ENCODE assay signal across 20 cellular contexts in genomic region chr16:78744099-78744498, GRCh38.
DNase-seq lines count a peak whose midpoint lies in the region; ATAC-seq and TF ChIP-seq lines count a peak whose summit lies in the region.
"Had no signal": no experiment of that assay in that cellular context is flagged by ENCODE, and none has a peak within 500 bp of the region (broad histone marks: within the 10 kb centered on the region; RNA-seq: fewer than 3 reads in every experiment).

No MANE protein-coding gene starts in this region.

- H3K4me3 ChIP-seq in transverse colon, result no peak overlapping the region
- H3K4me3 ChIP-seq: BLaER1 treated with 17β-estradiol and CSF1 and Interleukin-3, amounts not matched to agents 10 nM and 100 nM; GM12878; GM23248 had no signal

- no peaks in the 10 kb centered on the region for H3K9me3 Mint-ChIP-seq in activated CD4-positive, alpha-beta T cell treated with anti-CD3 and anti-CD28 coated beads for 36 hours (ENCODE audit: low read depth)
- peaks cover 0 to 4% (median 0%) of the 10 kb centered on the region in 3 donors for H3K9me3 Mint-ChIP-seq in T-cell

- H3K4me1 Mint-ChIP-seq in activated CD4-positive, alpha-beta T cell treated with anti-CD3 and anti-CD28 coated beads for 36 hours, result peaks cover 30% of the 10 kb centered on the region
- peaks cover 25 to 49% (median 43%) of the 10 kb centered on the region in 3 donors for H3K4me1 Mint-ChIP-seq in T-cell

- TF ChIP-seq EP300 in transverse colon (IDR thresholded peaks at IDR 0.05; ENCODE audit: low read depth), result no peak

- no peaks in the 10 kb centered on the region for H3K36me3 ChIP-seq in transverse colon
- H3K36me3 ChIP-seq: BLaER1 treated with 17β-estradiol and CSF1 and Interleukin-3, amounts not matched to agents 10 nM and 100 nM had no signal

- no peaks in the 10 kb centered on the region for H3K27me3 Mint-ChIP-seq in activated CD4-positive, alpha-beta T cell treated with anti-CD3 and anti-CD28 coated beads for 36 hours
- H3K27me3 Mint-ChIP-seq in T-cell, result no peaks in the 10 kb centered on the region

- ATAC-seq in activated CD4-positive, alpha-beta T cell treated with anti-CD3 and anti-CD28 coated beads for 36 hours, result no peak
- ATAC-seq in T-cell (replicated peaks in 1 of 4), result no peak
- ATAC-seq in left colon, result peak; percentile 93
- ATAC-seq in GM21526 (IDR thresholded peaks at IDR 0.05; ENCODE audit: low FRiP score, unreplicated experiment), result no peak
- ATAC-seq: GM12878, HCT116 had no signal

- H3K9me3 ChIP-seq in transverse colon, result no peaks in the 10 kb centered on the region
- H3K9me3 ChIP-seq: BLaER1 treated with 17β-estradiol and CSF1 and Interleukin-3, amounts not matched to agents 10 nM and 100 nM had no signal

- in situ Hi-C loops in transverse colon (cut with MboI; ENCODE audit: low pct_ligation_motif_present in 1 of 4, low pct_unique_long_range_greater_than_20kb in 1 of 4, low sequenced_read_pairs in 3 of 4), result no loop called here
- in situ Hi-C loops in KBM-7 (cut with MboI; ENCODE audit: low pct_unique_long_range_greater_than_20kb, low sequenced_read_pairs), result no loop called here

- H3K36me3 Mint-ChIP-seq in activated CD4-positive, alpha-beta T cell treated with anti-CD3 and anti-CD28 coated beads for 36 hours (ENCODE audit: low read depth), result peaks cover 2% of the 10 kb centered on the region
- no peaks in the 10 kb centered on the region for H3K36me3 Mint-ChIP-seq in T-cell

- TF ChIP-seq POLR2A in transverse colon (IDR thresholded peaks at IDR 0.05), result no peak

- POLR2A ChIA-PET in activated CD4-positive, alpha-beta T cell treated with anti-CD3 and anti-CD28 coated beads for 36 hours (lab: Charles Lee), result no interaction called here
- POLR2A ChIA-PET in T-cell (lab: Charles Lee), result no interaction called here

- peaks cover 0 to 33% (median 20%) of the 10 kb centered on the region in 4 donors for H3K4me1 ChIP-seq in transverse colon

- H3K27me3 ChIP-seq in transverse colon, result no peaks in the 10 kb centered on the region
- H3K27me3 ChIP-seq: BLaER1 treated with 17β-estradiol and CSF1 and Interleukin-3, amounts not matched to agents 10 nM and 100 nM had no signal

- H3K4me3 Mint-ChIP-seq in activated CD4-positive, alpha-beta T cell treated with anti-CD3 and anti-CD28 coated beads for 36 hours, result no peak overlapping the region
- H3K4me3 Mint-ChIP-seq in T-cell, result no peak overlapping the region

- CTCF ChIA-PET in activated CD4-positive, alpha-beta T cell treated with anti-CD3 and anti-CD28 coated beads for 36 hours (lab: Charles Lee), result interaction anchor here (0.6 to 0.8 kb wide), 2 partner anchors 162 to 742 kb away, joined by 3 to 4 read pairs; no protein-coding TSS in a partner anchor
- CTCF ChIA-PET in T-cell (lab: Charles Lee), result no interaction called here

- no peak for TF ChIP-seq CTCF in transverse colon (IDR thresholded peaks at IDR 0.05)

- intact Hi-C loops in activated CD4-positive, alpha-beta T cell treated with anti-CD3 and anti-CD28 coated beads for 36 hours (cut with DNase I, micrococcal nuclease), result no loop called here
- intact Hi-C loops in left colon (cut with DNase I, micrococcal nuclease) (no loop called here), transverse colon (cut with DNase I; ENCODE audit: low total_unique reads) (no loop called here)

- DNase-seq in activated CD4-positive, alpha-beta T cell treated with anti-CD3 and anti-CD28 coated beads for 36 hours, result no peak
- DNase-seq in activated CD4-positive, alpha-beta T cell treated with anti-CD3 and anti-CD28 coated beads for 4 hours, result no peak
- no peak for DNase-seq in T-cell
- DNase-seq in left colon, result no peak
- no peak for DNase-seq in transverse colon
- no peak for DNase-seq in NCI-H526 treated with DMSO at 0.1 percent for 48 hours (lab: John Stamatoyannopoulos, UW)
- no peak for DNase-seq in KBM-7
- DNase-seq: Calu3; DMS79; GM23248; NCI-H1048; NCI-H2107; NCI-H226; NCI-H69; NK-92 treated with Interleukin-12 subunit alpha and Interleukin-12 subunit beta, amount 100 ng/mL, for 24 hours had no signal

- WGBS in transverse colon (ENCODE audit: low coverage in 1 of 2), 2 donors, result 55 to 61% methylated on average over 3 to 5 of the region's 5 CpGs

- peak overlapping the region; percentile 66 to 80 (median 76) for H3K27ac ChIP-seq in transverse colon
- H3K27ac ChIP-seq: 22Rv1; BLaER1 treated with 17β-estradiol and CSF1 and Interleukin-3, amounts not matched to agents 10 nM and 100 nM; GM23248 had no signal

- peak overlapping the region; percentile 9 for H3K27ac Mint-ChIP-seq in activated CD4-positive, alpha-beta T cell treated with anti-CD3 and anti-CD28 coated beads for 36 hours
- peak overlapping the region; percentile 36 to 99 for H3K27ac Mint-ChIP-seq in T-cell
